In the genomic region with DNA sequence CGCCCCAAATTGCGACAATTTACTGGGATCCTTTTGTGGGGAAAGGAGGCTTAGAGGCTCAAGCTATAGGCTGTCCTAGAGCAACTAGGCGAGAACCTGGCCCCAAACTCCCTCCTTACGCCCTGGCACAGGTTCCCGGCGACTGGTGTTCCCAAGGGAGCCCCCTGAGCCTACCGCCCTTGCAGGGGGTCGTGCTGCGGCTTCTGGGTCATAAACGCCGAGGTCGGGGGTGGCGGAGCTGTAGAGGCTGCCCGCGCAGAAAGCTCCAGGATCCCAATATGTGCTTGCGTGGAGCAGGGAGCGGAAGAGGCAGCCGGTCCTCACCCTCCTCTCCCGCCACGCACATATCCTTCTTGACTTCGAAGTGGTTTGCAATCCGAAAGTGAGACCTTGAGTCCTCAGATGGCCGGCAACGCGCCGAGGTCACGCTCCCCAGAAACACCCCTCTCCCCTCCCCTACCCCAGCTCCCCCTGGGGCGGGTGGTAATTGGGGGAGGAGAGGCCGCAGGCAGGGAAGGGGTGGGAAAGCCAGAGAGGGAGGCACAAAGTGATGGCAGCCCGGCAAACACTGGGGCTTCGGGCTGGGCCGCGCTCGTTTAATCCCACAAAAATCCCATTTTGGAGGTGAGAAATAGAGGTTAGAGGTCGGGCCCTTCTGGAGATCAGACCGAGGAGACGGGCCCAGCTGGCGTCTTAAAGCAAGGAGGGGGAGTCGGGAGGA, we compare ENCODE assay signal across 14 cellular contexts. TPM values are rescaled to one million over a fixed set of nuclear protein-coding genes. Genes with fewer than 3 reads are reported as not detected.
DNase-seq lines count a peak whose midpoint lies in the region; ATAC-seq and TF ChIP-seq lines count a peak whose summit lies in the region.
"Had no signal": no experiment of that assay in that cellular context is flagged by ENCODE, and none has a peak within 500 bp of the region (broad histone marks: within the 10 kb centered on the region; RNA-seq: fewer than 3 reads in every experiment).

No MANE protein-coding gene starts in this region.

- no peaks in the 10 kb centered on the region for H3K79me1 ChIP-seq in trophoblast cell (ENCODE audit: low read length)

- no peak overlapping the region for H3K27ac ChIP-seq in BLaER1
- no peak overlapping the region for H3K27ac ChIP-seq in GM23338 (ENCODE audit: low read depth)
- H3K27ac ChIP-seq in endodermal cell (ENCODE audit: low read depth, low read length): no peak overlapping the region
- H3K27ac ChIP-seq in trophoblast cell (ENCODE audit: low read depth, low read length): no peak overlapping the region
- H3K27ac ChIP-seq: right lobe of liver had no signal

- ATAC-seq in GM23338: no peak; the same call in 2 of the 3 replicates
- ATAC-seq: right lobe of liver had no signal

- no peaks in the 10 kb centered on the region; the same call in 2 of the 3 replicates for H3K36me3 Mint-ChIP-seq in GM23338 (ENCODE audit: low read depth)
- H3K36me3 Mint-ChIP-seq in endodermal cell (ENCODE audit: low read depth): no peaks in the 10 kb centered on the region
- H3K36me3 Mint-ChIP-seq in nephron progenitor cell (ENCODE audit: low read depth): no peaks in the 10 kb centered on the region
- H3K36me3 Mint-ChIP-seq in immature natural killer cell: peaks cover 0 to 7% (median 0%) of the 10 kb centered on the region in 3 donors

- peaks cover 100% of the 10 kb centered on the region for H4K20me1 ChIP-seq in BLaER1
- H4K20me1 ChIP-seq in GM23338 (replicated peaks; ENCODE audit: insufficient read depth): peaks cover 3% of the 10 kb centered on the region

- H2BK120ac ChIP-seq in trophoblast cell (ENCODE audit: insufficient read depth, low read length, poor library complexity): no peak overlapping the region

- no peaks in the 10 kb centered on the region for H3K79me2 ChIP-seq in GM23338 (replicated peaks; ENCODE audit: insufficient read depth)
- no peaks in the 10 kb centered on the region for H3K79me2 ChIP-seq in trophoblast cell (ENCODE audit: control insufficient read depth, insufficient read depth, low read length, poor library complexity)

- H3F3A ChIP-seq in GM23338 (replicated peaks; ENCODE audit: low read depth): peaks cover 28% of the 10 kb centered on the region; the same call in 1 of the 2 replicates

- TF ChIP-seq CTCF in GM23338 (conservative IDR thresholded peaks at IDR 0.05; ENCODE audit: low read depth in 2 of 2): no peak
- TF ChIP-seq CTCF in endodermal cell (conservative IDR thresholded peaks at IDR 0.05): no peak
- no peak for TF ChIP-seq CTCF in nephron progenitor cell (IDR thresholded peaks at IDR 0.05)

- H4K8ac ChIP-seq in trophoblast cell (ENCODE audit: low read depth, low read length): no peak overlapping the region

- no peak overlapping the region for H3K4ac ChIP-seq in trophoblast cell (ENCODE audit: low read depth, low read length)

- H3K4me1 ChIP-seq in BLaER1 (peaks cover 22% of the 10 kb centered on the region), GM23338 (ENCODE audit: insufficient read depth) (peaks cover 72% of the 10 kb centered on the region), endodermal cell (ENCODE audit: control insufficient read depth, insufficient read depth, low read length) (peaks cover 14% of the 10 kb centered on the region), trophoblast cell (ENCODE audit: control insufficient read depth in 1 of 2, insufficient read depth in 2 of 2, low read length in 2 of 2) (peaks cover 5 to 9% of the 10 kb centered on the region in 2 experiments)

- H2AFZ ChIP-seq in GM23338 (peak overlapping the region; percentile 76), trophoblast cell (ENCODE audit: insufficient read depth, low read length, poor library complexity) (no peak overlapping the region)

- H3K4me1 Mint-ChIP-seq in GM23338 (peaks cover 57% of the 10 kb centered on the region), endodermal cell (peaks cover 40% of the 10 kb centered on the region), nephron progenitor cell (peaks cover 57% of the 10 kb centered on the region), immature natural killer cell (peaks cover 17 to 18% of the 10 kb centered on the region in 2 donors)

- H3K9ac ChIP-seq in BLaER1 (no peak overlapping the region), endodermal cell (ENCODE audit: extremely low read depth, low read length, poor library complexity, severe bottlenecking) (no peak overlapping the region), trophoblast cell (ENCODE audit: low read length) (no peak overlapping the region)

- 0 out of 2 replicates have a peak overlapping the region, but pooled peaks have one; percentile 6 for H3K4me3 ChIP-seq in BLaER1
- H3K4me3 ChIP-seq in GM23338: peak overlapping the region; percentile 53
- H3K4me3 ChIP-seq in endodermal cell (ENCODE audit: low read length): no peak overlapping the region
- no peak overlapping the region for H3K4me3 ChIP-seq in trophoblast cell (ENCODE audit: low read depth, low read length)
- H3K4me3 ChIP-seq: right lobe of liver had no signal

- no peak overlapping the region for H2BK5ac ChIP-seq in trophoblast cell (ENCODE audit: low read depth, low read length, poor library complexity)

- H3K14ac ChIP-seq in trophoblast cell (ENCODE audit: low read length): no peak overlapping the region

- H3K27me3 ChIP-seq in BLaER1 (peaks cover 100% of the 10 kb centered on the region), GM23338 (ENCODE audit: insufficient read depth) (peaks cover 100% of the 10 kb centered on the region), endodermal cell (ENCODE audit: control insufficient read depth, insufficient read depth, low read length, poor library complexity, severe bottlenecking) (peaks cover 100% of the 10 kb centered on the region), trophoblast cell (ENCODE audit: insufficient read depth, low read length) (peaks cover 99% of the 10 kb centered on the region)

- no peak overlapping the region for H2AK5ac ChIP-seq in trophoblast cell (ENCODE audit: low read length)

- H3K4me2 ChIP-seq in BLaER1: peak overlapping the region; percentile 15; the same call in 1 of the 2 replicates
- peak overlapping the region; percentile 78 for H3K4me2 ChIP-seq in GM23338
- H3K4me2 ChIP-seq in trophoblast cell (ENCODE audit: low read length): no peak overlapping the region

- no peak overlapping the region for H3K23ac ChIP-seq in trophoblast cell (ENCODE audit: low read length)

- H3K27me3 Mint-ChIP-seq in GM23338 (ENCODE audit: insufficient read depth, low read depth, poor library complexity): peaks cover 100% of the 10 kb centered on the region
- H3K27me3 Mint-ChIP-seq in endodermal cell (ENCODE audit: insufficient read depth): peaks cover 100% of the 10 kb centered on the region
- H3K27me3 Mint-ChIP-seq in nephron progenitor cell (ENCODE audit: low read depth, poor library complexity): peaks cover 100% of the 10 kb centered on the region
- peaks cover 28 to 46% (median 38%) of the 10 kb centered on the region in 3 donors for H3K27me3 Mint-ChIP-seq in immature natural killer cell (ENCODE audit: low read depth in 3 of 3)

- H3K4me3 Mint-ChIP-seq in GM23338 (peak overlapping the region; percentile 61), endodermal cell (peak overlapping the region; percentile 24), nephron progenitor cell (peak overlapping the region; percentile 34), immature natural killer cell (peak overlapping the region in 2 of 5 donors; percentile 6 to 54)
- H3K4me3 Mint-ChIP-seq: activated naive CD8-positive, alpha-beta T cell treated with anti-CD3 and anti-CD28 coated beads, Interleukin-2, amount 10 ng/mL, durations not matched to agents 7 days and 5 days; T-helper 2 cell treated with Interferon-gamma antibody and Interleukin-4, amounts not matched to agents 5 μg/mL and 100 μg/mL, for 36 hours had no signal

- 3 to 4% methylated on average over 14 to 35 of the region's 39 CpGs for WGBS in endodermal cell (ENCODE audit: insufficient coverage in 1 of 2, insufficient read length in 1 of 2), 2 experiments
- no CpG with 5 or more reads among the region's 39 CpGs for WGBS in trophoblast cell (ENCODE audit: extremely low coverage, insufficient coverage, insufficient read length)

- H2BK12ac ChIP-seq in trophoblast cell (ENCODE audit: low read length): no peak overlapping the region

- H3K27ac Mint-ChIP-seq in GM23338: no peak overlapping the region
- H3K27ac Mint-ChIP-seq in endodermal cell: no peak overlapping the region
- no peak overlapping the region for H3K27ac Mint-ChIP-seq in nephron progenitor cell
- H3K27ac Mint-ChIP-seq in immature natural killer cell: no peak overlapping the region
- H3K27ac Mint-ChIP-seq: activated naive CD8-positive, alpha-beta T cell treated with anti-CD3 and anti-CD28 coated beads, Interleukin-2, amount 10 ng/mL, durations not matched to agents 7 days and 5 days; CD4-positive, alpha-beta T cell; T-helper 2 cell treated with Interferon-gamma antibody and Interleukin-4, amounts not matched to agents 5 μg/mL and 100 μg/mL, for 36 hours had no signal

- H3K9me2 ChIP-seq in GM23338 (ENCODE audit: insufficient read depth): no peaks in the 10 kb centered on the region

- H3K18ac ChIP-seq in trophoblast cell (ENCODE audit: low read length): no peak overlapping the region

- H3K9me3 ChIP-seq in BLaER1 (peaks cover 19% of the 10 kb centered on the region), endodermal cell (ENCODE audit: control insufficient read depth, low read length) (no peaks in the 10 kb centered on the region), trophoblast cell (ENCODE audit: insufficient read depth, low read depth, low read length) (peaks cover 8% of the 10 kb centered on the region)
- H3K9me3 ChIP-seq: right lobe of liver had no signal

- H3K36me3 ChIP-seq in BLaER1 (no peaks in the 10 kb centered on the region), GM23338 (ENCODE audit: insufficient read depth) (no peaks in the 10 kb centered on the region), endodermal cell (ENCODE audit: control insufficient read depth, insufficient read depth, low read length) (no peaks in the 10 kb centered on the region), trophoblast cell (ENCODE audit: control insufficient read depth in 1 of 2, insufficient read depth in 2 of 2, low read length in 2 of 2) (no peaks in the 10 kb centered on the region)
- H3K36me3 ChIP-seq: right lobe of liver had no signal

- H3K9me3 Mint-ChIP-seq in GM23338: peaks cover 7% of the 10 kb centered on the region; the same call in 2 of the 3 replicates
- no peaks in the 10 kb centered on the region for H3K9me3 Mint-ChIP-seq in endodermal cell
- H3K9me3 Mint-ChIP-seq in nephron progenitor cell: no peaks in the 10 kb centered on the region
- no peaks in the 10 kb centered on the region for H3K9me3 Mint-ChIP-seq in immature natural killer cell
- H3K9me3 Mint-ChIP-seq: activated naive CD8-positive, alpha-beta T cell treated with anti-CD3 and anti-CD28 coated beads, Interleukin-2, amount 10 ng/mL, durations not matched to agents 7 days and 5 days; CD4-positive, alpha-beta T cell; T-helper 2 cell treated with Interferon-gamma antibody and Interleukin-4, amounts not matched to agents 5 μg/mL and 100 μg/mL, for 36 hours had no signal

- no peak overlapping the region for H4K12ac ChIP-seq in trophoblast cell (ENCODE audit: low read depth, low read length)

- no peak overlapping the region for H4K91ac ChIP-seq in trophoblast cell (ENCODE audit: low read depth, low read length)

- DNase-seq in GM23338 (ENCODE audit: low spot score) (peak; percentile 52), endodermal cell (peak; percentile 67), nephron progenitor cell (no peak), SKM-1 (lab: John Stamatoyannopoulos, UW; ENCODE audit: unreplicated experiment) (no peak), trophoblast cell (no peak), immature natural killer cell (no peak), dermis blood vessel endothelial cell (no peak)
- DNase-seq: activated CD8-positive, alpha-beta memory T cell treated with anti-CD3 and anti-CD28 coated beads for 24 hours; activated naive CD8-positive, alpha-beta T cell treated with anti-CD3 and anti-CD28 coated beads, Interleukin-2, amount 10 ng/mL, durations not matched to agents 7 days and 5 days; CD4-positive, alpha-beta T cell; substantia nigra had no signal

RNA-seq across cellular contexts. Expression of a gene that starts 6.2 kb away (rescaled TPM):
- total RNA-seq in GM23338 (2014; rRNA removed; shearing (Covaris generic)): 0.49 and 1.4 TPM in 2 replicates
- 0.16 and 0.24 TPM in 2 replicates for polyA plus RNA-seq in GM23338 (2016; fragmentation: Nextera tagmentation; extraction: Ambion mirVana)
- not detected for total RNA-seq in endodermal cell
- not detected for polyA plus RNA-seq in endodermal cell (2013, experiment 1 of 2)
- polyA plus RNA-seq in endodermal cell (2013, experiment 2 of 2): 0.04 TPM
- polyA plus RNA-seq in trophoblast cell (2013): 0.68 and 0.78 TPM in 2 replicates
- not detected for polyA plus RNA-seq in immature natural killer cell
- total RNA-seq in dermis blood vessel endothelial cell: under 0.01 and 0.05 TPM in 2 replicates
- total RNA-seq: activated naive CD8-positive, alpha-beta T cell treated with anti-CD3 and anti-CD28 coated beads, Interleukin-2, amount 10 ng/mL, durations not matched to agents 7 days and 5 days; CD4-positive, alpha-beta T cell; right lobe of liver had no signal

Comparison
In these comparisons a context has a peak if more than half of its experiments do, and no peak if none do; other contexts are left out.
1. H3K4me3 ChIP-seq: peak in BLaER1 (single experiment) and GM23338 (single experiment); none in endodermal cell (single experiment) and trophoblast cell (single experiment).
2. DNase-seq: peak in GM23338 (single experiment) and endodermal cell (single experiment); none in nephron progenitor cell (single experiment), SKM-1 (single experiment), trophoblast cell (0 of 2), immature natural killer cell (0 of 3) and dermis blood vessel endothelial cell (single experiment).